Comparison of ENCODE assay signal across 8 cellular contexts in the genomic region with DNA sequence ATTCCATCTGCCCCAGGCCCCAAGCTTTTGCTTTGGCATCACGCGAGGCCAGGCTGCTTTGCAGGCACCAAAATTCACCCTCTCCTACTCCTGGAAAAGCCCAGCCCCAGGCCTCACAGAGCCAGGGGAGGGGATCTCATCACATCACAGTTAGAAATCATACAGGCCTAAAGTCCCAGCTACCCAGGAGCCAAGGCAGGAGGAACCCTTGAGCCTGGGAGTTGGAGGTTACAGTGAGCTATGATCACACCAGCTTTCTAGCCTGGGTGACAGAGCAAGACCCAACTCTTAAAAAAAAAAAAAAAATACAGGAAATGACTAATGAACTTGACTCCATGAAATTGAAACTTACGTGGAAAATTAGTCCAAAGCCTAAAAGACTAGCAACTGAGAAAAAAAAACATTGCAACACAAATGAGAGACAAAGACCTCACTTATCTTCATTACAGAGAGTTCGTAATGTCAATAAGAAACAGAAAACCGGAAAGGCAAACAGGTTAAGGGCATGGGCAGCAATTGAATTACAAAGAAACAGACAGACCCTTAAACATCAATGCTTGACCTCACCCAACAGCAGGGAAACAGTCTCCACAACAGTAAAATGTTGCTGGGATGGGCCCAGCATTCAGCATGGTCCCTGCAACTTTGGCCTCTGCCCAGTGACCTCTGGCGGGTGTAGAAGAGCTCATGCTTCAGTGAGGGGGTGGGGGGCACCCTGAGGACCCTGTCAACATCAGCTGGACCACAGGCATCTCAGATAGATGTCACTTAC.
DNase-seq lines count a peak whose midpoint lies in the region; ATAC-seq, FAIRE-seq and TF ChIP-seq lines count a peak whose summit lies in the region.

No MANE protein-coding gene starts in this region.

- intact Hi-C loops in esophagus squamous epithelium (cut with DNase I), result no loop called here

- H3K36me3 ChIP-seq in esophagus squamous epithelium, result peaks cover 0 to 24% (median 0%) of the 10 kb centered on the region in 3 donors

- FAIRE-seq in frontal cortex (lab: Jason Lieb, UNC), result no peak

- peak; percentile 45 for DNase-seq in HFF-Myc (ENCODE audit: extremely low read depth, low read depth)
- DNase-seq in RKO (ENCODE audit: low spot score), result peak; percentile 45
- no peak for DNase-seq in esophagus squamous epithelium (lab: John Stamatoyannopoulos, UW)
- peak; percentile 90 for DNase-seq in renal cortical epithelial cell (ENCODE audit: low read depth)
- DNase-seq in frontal cortex (ENCODE audit: low spot score in 2 of 2), result no peak
- no peak for DNase-seq in iPS-NIHi11 (ENCODE audit: low spot score)
- DNase-seq in germinal center (ENCODE audit: low spot score), result no peak

- WGBS in esophagus squamous epithelium, 2 donors, result 35 to 42% methylated on average over 4 of the region's 6 CpGs

- TF ChIP-seq POLR2A in esophagus squamous epithelium (IDR thresholded peaks at IDR 0.05), result no peak

- no peak for ATAC-seq in GM21825 (IDR thresholded peaks at IDR 0.05; ENCODE audit: unreplicated experiment)

- H3K27me3 ChIP-seq in esophagus squamous epithelium, result no peaks in the 10 kb centered on the region

- no peaks in the 10 kb centered on the region for H3K9me3 ChIP-seq in esophagus squamous epithelium

- TF ChIP-seq CTCF in HFF-Myc (IDR thresholded peaks at IDR 0.05; ENCODE audit: low read depth, low read length, missing control alignments) (no peak), esophagus squamous epithelium (IDR thresholded peaks at IDR 0.05) (no peak)

- H3K27ac ChIP-seq in esophagus squamous epithelium, result peak overlapping the region; percentile 31 to 84 (median 70)

- H3K4me3 ChIP-seq in HFF-Myc (replicated peaks; ENCODE audit: low read depth, low read length) (no peak overlapping the region), esophagus squamous epithelium (no peak overlapping the region)

- H3K4me1 ChIP-seq in esophagus squamous epithelium, result peaks cover 5 to 37% (median 24%) of the 10 kb centered on the region in 3 donors

Comparison
In these comparisons a context has a peak if more than half of its experiments do, and no peak if none do; other contexts are left out.
1. DNase-seq: peak in HFF-Myc (single experiment), RKO (single experiment) and renal cortical epithelial cell (single experiment); none in esophagus squamous epithelium (single experiment), frontal cortex (0 of 2), iPS-NIHi11 (single experiment) and germinal center (single experiment).